ENCODE assay signal across 8 cellular contexts in the genomic region with DNA sequence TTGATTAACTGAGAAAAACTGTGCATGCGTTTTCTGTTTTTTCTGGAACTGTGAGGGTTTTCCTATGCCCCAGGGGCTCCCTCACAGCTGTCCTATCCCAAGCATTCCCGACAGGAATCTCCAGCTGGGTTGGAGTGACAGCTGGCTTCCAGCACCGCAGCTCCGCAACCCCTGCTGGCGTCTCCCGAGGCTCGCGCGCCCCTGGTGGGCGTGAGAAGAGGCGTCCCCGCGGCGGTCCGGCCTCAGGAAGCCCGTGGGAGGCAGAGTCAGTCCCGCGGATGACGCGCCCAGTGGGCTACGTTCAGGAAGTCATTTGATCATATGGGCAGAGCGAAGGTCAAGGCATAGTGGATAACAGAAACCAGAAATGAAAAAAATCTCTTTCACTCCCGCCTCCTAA.
DNase-seq lines count a peak whose midpoint lies in the region; ATAC-seq and TF ChIP-seq lines count a peak whose summit lies in the region.
"Not testable (repeated sequence)": the region's sequence is repeated elsewhere in the genome, so short reads cannot be mapped to it uniquely, and the experiment has no call there.

No MANE protein-coding gene starts in this region.

- peak; percentile 81 for ATAC-seq in WTC11
- peak; percentile 12 for ATAC-seq in foreskin keratinocyte
- peak; percentile 79 for ATAC-seq in left ventricle myocardium superior

- intact Hi-C loops in left ventricle myocardium superior (cut with micrococcal nuclease), result not testable (repeated sequence)

- not testable (repeated sequence) for H3K27ac Mint-ChIP-seq in WTC11; chondrocyte (ENCODE audit: unreplicated experiment); nephron; type B pancreatic cell

- H3K9me3 Mint-ChIP-seq in WTC11; chondrocyte (ENCODE audit: low read depth); nephron; type B pancreatic cell: not testable (repeated sequence)

- H3K27me3 ChIP-seq in foreskin keratinocyte, result not testable (repeated sequence)

- DNase-seq in CD1c-positive myeloid dendritic cell (ENCODE audit: extremely low spot score) (peak; percentile 8), HT1080 (ENCODE audit: low read depth) (peak; percentile 1), WTC11 (ENCODE audit: low spot score) (peak; percentile 31), chondrocyte (ENCODE audit: low spot score) (peak; percentile 34), left ventricle myocardium superior (peak; percentile 50)
- DNase-seq in foreskin keratinocyte; type B pancreatic cell (ENCODE audit: extremely low spot score, unreplicated experiment): not testable (repeated sequence)

- not testable (repeated sequence) for H3K27me3 Mint-ChIP-seq in WTC11 (ENCODE audit: low read depth); chondrocyte (ENCODE audit: low read depth); nephron (ENCODE audit: low read depth); type B pancreatic cell

- peaks cover 11% of the 10 kb centered on the region for H3K4me1 Mint-ChIP-seq in WTC11
- H3K4me1 Mint-ChIP-seq in chondrocyte (ENCODE audit: low read depth); nephron; type B pancreatic cell (ENCODE audit: unreplicated experiment): not testable (repeated sequence)

- TF ChIP-seq CTCF in WTC11 (IDR thresholded peaks at IDR 0.05); foreskin keratinocyte (conservative IDR thresholded peaks at IDR 0.05): not testable (repeated sequence)
- TF ChIP-seq CTCF in chondrocyte (IDR thresholded peaks at IDR 0.05) (peak; percentile 69), nephron (IDR thresholded peaks at IDR 0.05; ENCODE audit: unreplicated experiment in 3 of 3) (peak in 2 of 3 experiments; percentile 23), type B pancreatic cell (conservative IDR thresholded peaks at IDR 0.05) (peak; percentile 60)

- not testable (repeated sequence) for H3K36me3 Mint-ChIP-seq in WTC11; chondrocyte (ENCODE audit: low read depth); nephron (ENCODE audit: low read depth); type B pancreatic cell

- H3K4me1 ChIP-seq in foreskin keratinocyte, result not testable (repeated sequence)

- POLR2A ChIA-PET in WTC11 (lab: Charles Lee), result not testable (repeated sequence)

- not testable (repeated sequence) for H3K27ac ChIP-seq in foreskin keratinocyte

- CTCF ChIA-PET in WTC11 (lab: Charles Lee), result not testable (repeated sequence)

- not testable (repeated sequence) for H3K4me3 Mint-ChIP-seq in WTC11, nephron, type B pancreatic cell
- peak overlapping the region; percentile 54 for H3K4me3 Mint-ChIP-seq in chondrocyte (ENCODE audit: unreplicated experiment)

Comparison
In these comparisons a context has a peak if more than half of its experiments do, and no peak if none do; other contexts are left out.
1. ATAC-seq: peak in every context shown above with its lines; median percentile 81 in WTC11; 79 in left ventricle myocardium superior; 12 in foreskin keratinocyte.